Comparison of ENCODE assay signal across 7 cellular contexts in genomic region chr19:42132851-42133528, GRCh38. TPM values are rescaled to one million over a fixed set of nuclear protein-coding genes. Genes with fewer than 3 reads are reported as not detected.
A peak's percentile ranks its signal among the peaks of the same experiment; 100 is the strongest.
DNase-seq lines count a peak whose midpoint lies in the region; ATAC-seq and TF ChIP-seq lines count a peak whose summit lies in the region.

No MANE protein-coding gene starts in this region.

- H3K4me1 ChIP-seq in HUES48 (ENCODE audit: control insufficient read depth, insufficient read depth, low read length): peaks cover 4% of the 10 kb centered on the region; the same call in 1 of the 2 replicates
- H3K4me1 ChIP-seq in OCI-LY7 (ENCODE audit: insufficient read depth, low read length, poor library complexity, severe bottlenecking): peaks cover 63% of the 10 kb centered on the region
- peaks cover 15% of the 10 kb centered on the region for H3K4me1 ChIP-seq in fibroblast of lung (ENCODE audit: control insufficient read depth, extremely low read depth, insufficient read depth, low read length)

- peak overlapping the region; percentile 47; the same call in 1 of the 2 replicates for H3K9ac ChIP-seq in HUES48 (ENCODE audit: low read depth, low read length)
- H3K9ac ChIP-seq in fibroblast of lung (ENCODE audit: insufficient read depth, low read length): no peak overlapping the region

- peak overlapping the region; percentile 14; the same call in 1 of the 2 replicates for H2AFZ ChIP-seq in OCI-LY7 (ENCODE audit: low read length)
- no peak overlapping the region for H2AFZ ChIP-seq in fibroblast of lung (ENCODE audit: low read length)

- ATAC-seq in naive thymus-derived CD8-positive, alpha-beta T cell: peak; percentile 59 to 65
- peak; percentile 28 to 31 for ATAC-seq in stimulated activated naive B cell treated with anti-CD40 and anti-IgM and Interleukin-4, amounts not matched to agents 10 μg/mL and 1 μg/mL and 100 μg/mL, for 72 hours (replicated peaks)

- CTCF ChIA-PET in OCI-LY7 (lab: Charles Lee; ENCODE audit: unreplicated experiment): interaction anchor here (1.0 to 1.9 kb wide), 4 partner anchors 10 to 24 kb away, joined by 3 to 9 read pairs (median 7); no protein-coding TSS in a partner anchor

- H3K27ac ChIP-seq in HUES48 (ENCODE audit: low read depth, low read length): no peak overlapping the region
- H3K27ac ChIP-seq in OCI-LY7 (ENCODE audit: low read depth, low read length, poor library complexity, severe bottlenecking): peak overlapping the region; percentile 93
- no peak overlapping the region for H3K27ac ChIP-seq in fibroblast of lung (ENCODE audit: insufficient read depth, low read length)

- DNase-seq in OCI-LY7 (ENCODE audit: low spot score): peak; percentile 92
- peak; percentile 96 for DNase-seq in activated T-cell treated with anti-CD3 and anti-CD28 coated beads, Interleukin-2, amount 50 U/mL, for 1 hour
- DNase-seq in fibroblast of lung (ENCODE audit: low read depth in 2 of 2): no peak
- peak; percentile 72 to 91 (median 88) for DNase-seq in naive thymus-derived CD8-positive, alpha-beta T cell
- peak; percentile 84 for DNase-seq in stimulated activated naive B cell treated with anti-CD40 and anti-IgM and Interleukin-4, amounts not matched to agents 10 μg/mL and 1 μg/mL and 100 μg/mL, for 72 hours

- H4K20me1 ChIP-seq in OCI-LY7 (ENCODE audit: insufficient read depth, low read length): no peaks in the 10 kb centered on the region
- H4K20me1 ChIP-seq in fibroblast of lung (ENCODE audit: control insufficient read depth, extremely low read depth, insufficient read depth, low read length): no peaks in the 10 kb centered on the region

- H3K4me2 ChIP-seq in OCI-LY7 (ENCODE audit: low read length) (peak overlapping the region; percentile 93), fibroblast of lung (ENCODE audit: extremely low read depth, insufficient read depth, low read length) (peak overlapping the region; percentile 87)

- POLR2A ChIA-PET in OCI-LY7 (lab: Charles Lee): interaction anchor here (0.6 to 2.6 kb wide), 6 partner anchors 10 to 1972 kb away, joined by 3 to 7 read pairs (median 5); no protein-coding TSS in a partner anchor
- POLR2A ChIA-PET in naive thymus-derived CD8-positive, alpha-beta T cell (lab: Charles Lee): interaction anchor here (0.7 to 4.9 kb wide), 23 partner anchors 8 to 192 kb away, joined by 3 to 40 read pairs (median 6); partner anchors contain the start of genes DEDD2, GSK3A, PAFAH1B3 and PRR19

- peak overlapping the region; percentile 75 to 98 (median 92) for H3K27ac Mint-ChIP-seq in naive thymus-derived CD8-positive, alpha-beta T cell
- peak overlapping the region; percentile 93 for H3K27ac Mint-ChIP-seq in stimulated activated naive B cell treated with anti-CD40 and anti-IgM and Interleukin-4, amounts not matched to agents 10 μg/mL and 1 μg/mL and 100 μg/mL, for 72 hours

- H3K36me3 ChIP-seq in HUES48 (ENCODE audit: control insufficient read depth, insufficient read depth, low read length) (no peaks in the 10 kb centered on the region), OCI-LY7 (ENCODE audit: insufficient read depth, low read length) (peaks cover 12% of the 10 kb centered on the region; the same call in 1 of the 2 replicates), fibroblast of lung (ENCODE audit: control insufficient read depth, insufficient read depth, low read length) (no peaks in the 10 kb centered on the region)

- TF ChIP-seq CTCF in OCI-LY7 (conservative IDR thresholded peaks at IDR 0.05; ENCODE audit: low read length) (peak; percentile 90), fibroblast of lung (conservative IDR thresholded peaks at IDR 0.05 in 1 of 2, IDR thresholded peaks at IDR 0.05 in 1 of 2; ENCODE audit: low read depth in 1 of 2, low read length in 2 of 2) (peak; percentile 68 to 76)

- H3K9me2 ChIP-seq in OCI-LY7 (ENCODE audit: insufficient read depth, low read length): no peaks in the 10 kb centered on the region

- H3K79me2 ChIP-seq in OCI-LY7 (ENCODE audit: insufficient read depth, low read depth, low read length): peaks cover 47% of the 10 kb centered on the region
- no peaks in the 10 kb centered on the region for H3K79me2 ChIP-seq in fibroblast of lung (ENCODE audit: control insufficient read depth, insufficient read depth, low read length)

- H3K27me3 Mint-ChIP-seq in naive thymus-derived CD8-positive, alpha-beta T cell: no peaks in the 10 kb centered on the region
- H3K27me3 Mint-ChIP-seq in stimulated activated naive B cell treated with anti-CD40 and anti-IgM and Interleukin-4, amounts not matched to agents 10 μg/mL and 1 μg/mL and 100 μg/mL, for 72 hours: no peaks in the 10 kb centered on the region

- BruUV-seq in OCI-LY7 (replicated peaks; lab: Mats Ljungman, UMichigan): no TSS peak

- peaks cover 0 to 13% (median 2%) of the 10 kb centered on the region in 3 donors for H3K36me3 Mint-ChIP-seq in naive thymus-derived CD8-positive, alpha-beta T cell
- peaks cover 30 to 41% of the 10 kb centered on the region in 2 donors for H3K36me3 Mint-ChIP-seq in stimulated activated naive B cell treated with anti-CD40 and anti-IgM and Interleukin-4, amounts not matched to agents 10 μg/mL and 1 μg/mL and 100 μg/mL, for 72 hours

- H3K4me3 Mint-ChIP-seq in naive thymus-derived CD8-positive, alpha-beta T cell: peak overlapping the region; percentile 82 to 96 (median 90)
- H3K4me3 Mint-ChIP-seq in stimulated activated naive B cell treated with anti-CD40 and anti-IgM and Interleukin-4, amounts not matched to agents 10 μg/mL and 1 μg/mL and 100 μg/mL, for 72 hours: peak overlapping the region; percentile 87 to 92

- no peaks in the 10 kb centered on the region for H3K9me3 Mint-ChIP-seq in naive thymus-derived CD8-positive, alpha-beta T cell
- no peaks in the 10 kb centered on the region for H3K9me3 Mint-ChIP-seq in stimulated activated naive B cell treated with anti-CD40 and anti-IgM and Interleukin-4, amounts not matched to agents 10 μg/mL and 1 μg/mL and 100 μg/mL, for 72 hours

- H3K9me3 ChIP-seq in HUES48 (ENCODE audit: control insufficient read depth, insufficient read depth, low read length): no peaks in the 10 kb centered on the region
- H3K9me3 ChIP-seq in OCI-LY7 (ENCODE audit: low read length): no peaks in the 10 kb centered on the region
- H3K9me3 ChIP-seq in fibroblast of lung (ENCODE audit: control insufficient read depth, insufficient read depth, low read depth, low read length): no peaks in the 10 kb centered on the region

- peaks cover 31% of the 10 kb centered on the region for H3K27me3 ChIP-seq in HUES48 (ENCODE audit: control insufficient read depth, insufficient read depth, low read length)
- H3K27me3 ChIP-seq in fibroblast of lung (ENCODE audit: control insufficient read depth, insufficient read depth, low read length): peaks cover 7% of the 10 kb centered on the region

- H3K4me1 Mint-ChIP-seq in naive thymus-derived CD8-positive, alpha-beta T cell: peaks cover 50 to 79% (median 78%) of the 10 kb centered on the region in 4 donors
- H3K4me1 Mint-ChIP-seq in stimulated activated naive B cell treated with anti-CD40 and anti-IgM and Interleukin-4, amounts not matched to agents 10 μg/mL and 1 μg/mL and 100 μg/mL, for 72 hours: peaks cover 51 to 76% of the 10 kb centered on the region in 2 donors

- peak; percentile 21 for TF ChIP-seq POLR2A in GM15510 (IDR thresholded peaks at IDR 0.05; ENCODE audit: borderline replicate concordance, extremely low read depth, insufficient read length)

- intact Hi-C loops in OCI-LY7 (cut with micrococcal nuclease; ENCODE audit: unreplicated experiment): loop anchor here (1.0 to 5.0 kb wide), 5 partner anchors 22 to 164 kb away; no protein-coding TSS in a partner anchor

- H3K4me3 ChIP-seq in HUES48 (ENCODE audit: low read depth, low read length): peak overlapping the region; percentile 69
- peak overlapping the region; percentile 96 for H3K4me3 ChIP-seq in OCI-LY7 (ENCODE audit: low read depth, low read length, poor library complexity, severe bottlenecking)
- peak overlapping the region in 3 of 4 experiments; percentile 4 to 40 (median 17) for H3K4me3 ChIP-seq in fibroblast of lung (replicated peaks in 1 of 4; ENCODE audit: control extremely low read depth in 1 of 4, insufficient read depth in 1 of 4, low read depth in 3 of 4, low read length in 4 of 4)

RNA-seq across cellular contexts. Expression of gene POU2F2, which starts 0.7 kb away (rescaled TPM):
- total RNA-seq in OCI-LY7 (2014; rRNA removed; shearing (Covaris generic)): 28.6 and 33.5 TPM in 2 replicates
- total RNA-seq in OCI-LY7 (2022) (59.5 and 66.5 TPM in 2 replicates), fibroblast of lung (under 0.01 and 0.17 TPM in 2 replicates)
- polyA plus RNA-seq in fibroblast of lung: 0.31 and 0.43 TPM in 2 replicates
- polyA plus RNA-seq in fibroblast of lung (2012): 0.56 and 0.91 TPM in 2 replicates
- polyA minus RNA-seq in fibroblast of lung (ENCODE audit: low replicate concordance): 0.39 TPM in 1 of 2 replicates, not detected in the other
- total RNA-seq in naive thymus-derived CD8-positive, alpha-beta T cell: 10 to 100 TPM; 85.0 to 88.5 TPM
- 1 to 10 TPM; 2.4 to 6.6 (median 4.7) TPM for polyA plus RNA-seq in naive thymus-derived CD8-positive, alpha-beta T cell

RNA-seq across cellular contexts. Expression of gene ZNF574, which starts 57.0 kb away (rescaled TPM):
- 18.5 and 29.3 TPM in 2 replicates for total RNA-seq in OCI-LY7 (2014; rRNA removed; shearing (Covaris generic))
- total RNA-seq in OCI-LY7 (2022): 14.5 and 16.6 TPM in 2 replicates
- total RNA-seq in fibroblast of lung: 7.7 and 9.9 TPM in 2 replicates
- 5.1 and 6.6 TPM in 2 replicates for polyA plus RNA-seq in fibroblast of lung
- 7.4 and 11.2 TPM in 2 replicates for polyA plus RNA-seq in fibroblast of lung (2012)
- 34.2 and 46.5 TPM in 2 replicates for polyA minus RNA-seq in fibroblast of lung (ENCODE audit: low replicate concordance)
- total RNA-seq in naive thymus-derived CD8-positive, alpha-beta T cell: 10 to 100 TPM; 18.3 to 20.8 TPM
- polyA plus RNA-seq in naive thymus-derived CD8-positive, alpha-beta T cell: 10 to 100 TPM in 1 of 3 donors, 1 to 10 TPM in 2; 7.8 to 21.5 (median 8.0) TPM

Comparison
In these comparisons a context has a peak if more than half of its experiments do, and no peak if none do; other contexts are left out.
1. H3K4me3 ChIP-seq: peak in every context shown above with its lines; median percentile 96 in OCI-LY7; 69 in HUES48; 17 in fibroblast of lung.
2. DNase-seq: peak in OCI-LY7 (single experiment), activated T-cell treated with anti-CD3 and anti-CD28 coated beads, Interleukin-2, amount 50 U/mL, for 1 hour (single experiment), naive thymus-derived CD8-positive, alpha-beta T cell (10 of 10) and stimulated activated naive B cell treated with anti-CD40 and anti-IgM and Interleukin-4, amounts not matched to agents 10 μg/mL and 1 μg/mL and 100 μg/mL, for 72 hours (single experiment); none in fibroblast of lung (0 of 2).
3. RNA of gene POU2F2, which starts 0.7 kb away (total RNA-seq): 85.0 to 88.5 TPM in naive thymus-derived CD8-positive, alpha-beta T cell and 28.6 to 66.5 TPM in OCI-LY7; under 0.01 to 0.17 TPM in fibroblast of lung; every median in the first group is over 10 times any median in the second.